Comparison of ENCODE assay signal across 18 cellular contexts in genomic region chr22:22421392-22421791, GRCh38.
DNase-seq lines count a peak whose midpoint lies in the region; ATAC-seq, FAIRE-seq and TF ChIP-seq lines count a peak whose summit lies in the region.
"Had no signal": no experiment of that assay in that cellular context is flagged by ENCODE, and none has a peak within 500 bp of the region (broad histone marks: within the 10 kb centered on the region; RNA-seq: fewer than 3 reads in every experiment).

No MANE protein-coding gene starts in this region.

- no peak overlapping the region for H3K23ac ChIP-seq in neuronal stem cell (ENCODE audit: low read depth, low read length, poor library complexity)
- no peak overlapping the region for H3K23ac ChIP-seq in mesendoderm (ENCODE audit: low read length)

- H3K56ac ChIP-seq in mesendoderm (ENCODE audit: low read length), result no peak overlapping the region

- POLR2A ChIA-PET in K562 (lab: Yijun Ruan, JAX), result interaction anchor here (0.9 to 3.0 kb wide), 4 partner anchors 8 to 797 kb away, joined by 3 to 18 read pairs (median 3); no protein-coding TSS in a partner anchor

- intact Hi-C loops in K562 (cut with micrococcal nuclease), result loop anchor here (5.0 to 10.0 kb wide), 2 partner anchors 387 to 466 kb away; partner anchors contain the start of gene IGLL5
- intact Hi-C loops in activated T-helper 2 cell treated with anti-CD3 and anti-CD28 coated beads, Interferon-gamma antibody, Interleukin-2, Interleukin-4, amounts not matched to agents 10 μg/mL and 5 μg/mL and 100 μg/mL, durations not matched to agents 14 hours and 24 hours and 36 hours (cut with micrococcal nuclease), result no loop called here

- FAIRE-seq in K562 (lab: Jason Lieb, UNC), result no peak
- FAIRE-seq: GM18507, H54 had no signal

- H2BK5ac ChIP-seq in neuronal stem cell (ENCODE audit: low read length) (no peak overlapping the region), mesendoderm (ENCODE audit: low read length) (no peak overlapping the region)

- H3K27ac ChIP-seq in K562 (ENCODE audit: extremely low read depth, low read depth, low read length) (no peak overlapping the region), neuronal stem cell (replicated peaks; ENCODE audit: low read length) (no peak overlapping the region), mesendoderm (ENCODE audit: low read depth, low read length) (no peak overlapping the region)

- no peaks in the 10 kb centered on the region for H3K4me1 ChIP-seq in K562 (replicated peaks in 1 of 2; ENCODE audit: control insufficient read depth in 2 of 2, insufficient read depth in 2 of 2, low read length in 2 of 2)
- peaks cover 1 to 3% of the 10 kb centered on the region in 2 donors for H3K4me1 ChIP-seq in neuronal stem cell (ENCODE audit: control insufficient read depth in 2 of 2, insufficient read depth in 1 of 2, low read depth in 1 of 2, low read length in 2 of 2)
- H3K4me1 ChIP-seq in mesendoderm (ENCODE audit: control insufficient read depth, low read depth, low read length), result no peaks in the 10 kb centered on the region
- H3K4me1 ChIP-seq: HAP-1 had no signal

- H2AK5ac ChIP-seq in neuronal stem cell (ENCODE audit: low read depth, low read length) (no peak overlapping the region), mesendoderm (ENCODE audit: low read length) (no peak overlapping the region)

- H3K14ac ChIP-seq in neuronal stem cell (ENCODE audit: low read length), result no peak overlapping the region

- H3K4me1 Mint-ChIP-seq in memory B cell, result peaks cover 25% of the 10 kb centered on the region
- no peaks in the 10 kb centered on the region for H3K4me1 Mint-ChIP-seq in activated T-helper 2 cell treated with anti-CD3 and anti-CD28 coated beads, Interferon-gamma antibody, Interleukin-2, Interleukin-4, amounts not matched to agents 10 μg/mL and 5 μg/mL and 100 μg/mL, durations not matched to agents 14 hours and 24 hours and 36 hours (ENCODE audit: low read depth)
- H3K4me1 Mint-ChIP-seq: CD4-positive, alpha-beta memory T cell had no signal

- peaks cover 13% of the 10 kb centered on the region for H4K20me1 ChIP-seq in K562 (replicated peaks; ENCODE audit: control insufficient read depth, insufficient read depth, low read length)

- TF ChIP-seq EP300 in K562 (IDR thresholded peaks at IDR 0.05; ENCODE audit: low read length), result no peak

- H3K27me3 ChIP-seq in K562 (ENCODE audit: control insufficient read depth in 2 of 2, insufficient read depth in 2 of 2, low read length in 2 of 2) (peaks cover 39 to 44% of the 10 kb centered on the region in 2 experiments), neuronal stem cell (ENCODE audit: control insufficient read depth in 3 of 3, insufficient read depth in 3 of 3, low read depth in 1 of 3, low read length in 3 of 3) (peaks cover 2 to 25% (median 21%) of the 10 kb centered on the region in 3 experiments), mesendoderm (ENCODE audit: insufficient read depth, low read length, poor library complexity) (peaks cover 8% of the 10 kb centered on the region)

- no peak overlapping the region for H2BK12ac ChIP-seq in neuronal stem cell (ENCODE audit: low read length)

- H3K18ac ChIP-seq in neuronal stem cell (ENCODE audit: low read length) (no peak overlapping the region), mesendoderm (ENCODE audit: low read length) (no peak overlapping the region)

- BruUV-seq in K562 (replicated peaks; lab: Mats Ljungman, UMichigan), result no TSS peak

- no peak overlapping the region for H3K9ac ChIP-seq in K562 (ENCODE audit: insufficient read depth in 1 of 2, low read depth in 2 of 2, low read length in 2 of 2)
- no peak overlapping the region for H3K9ac ChIP-seq in neuronal stem cell (ENCODE audit: low read depth, low read length, poor library complexity)
- no peak overlapping the region for H3K9ac ChIP-seq in mesendoderm (ENCODE audit: low read length)

- H4K91ac ChIP-seq in neuronal stem cell (ENCODE audit: low read depth, low read length, poor library complexity), result no peak overlapping the region

- under 1% methylated on average over 5 of the region's 5 CpGs for WGBS in K562 (ENCODE audit: insufficient coverage, low coverage, missing lambda C conversion rate)
- WGBS in neuronal stem cell (ENCODE audit: extremely low coverage in 2 of 2, insufficient read length in 2 of 2, insufficient replicate concordance in 1 of 2), 2 donors, result no CpG with 5 or more reads among the region's 5 CpGs
- WGBS in mesendoderm (ENCODE audit: extremely low coverage, insufficient coverage, low lambda C conversion rate), result no CpG with 5 or more reads among the region's 5 CpGs

- no peaks in the 10 kb centered on the region for H3K9me3 Mint-ChIP-seq in memory B cell
- H3K9me3 Mint-ChIP-seq in activated T-helper 2 cell treated with anti-CD3 and anti-CD28 coated beads, Interferon-gamma antibody, Interleukin-2, Interleukin-4, amounts not matched to agents 10 μg/mL and 5 μg/mL and 100 μg/mL, durations not matched to agents 14 hours and 24 hours and 36 hours, result no peaks in the 10 kb centered on the region
- H3K9me3 Mint-ChIP-seq: CD4-positive, alpha-beta memory T cell; HFFc6 had no signal

- H4K5ac ChIP-seq in mesendoderm (ENCODE audit: low read length), result no peak overlapping the region

- no peak overlapping the region for H3K4me3 ChIP-seq in K562
- H3K4me3 ChIP-seq in neuronal stem cell (ENCODE audit: low read length in 2 of 2), result no peak overlapping the region
- no peak overlapping the region for H3K4me3 ChIP-seq in mesendoderm (ENCODE audit: low read length)
- H3K4me3 ChIP-seq: HAP-1 had no signal

- in situ Hi-C loops in K562 (cut with MboI), result no loop called here

- no peaks in the 10 kb centered on the region for H3K9me3 ChIP-seq in K562 (replicated peaks; ENCODE audit: control insufficient read depth, insufficient read depth, low read depth, low read length)
- H3K9me3 ChIP-seq in neuronal stem cell (replicated peaks in 1 of 2; ENCODE audit: control insufficient read depth in 2 of 2, insufficient read depth in 1 of 2, low read depth in 1 of 2, low read length in 2 of 2), result no peaks in the 10 kb centered on the region
- H3K9me3 ChIP-seq: HAP-1 had no signal

- H3K27ac Mint-ChIP-seq in memory B cell, result peak overlapping the region; percentile 60
- H3K27ac Mint-ChIP-seq in activated T-helper 2 cell treated with anti-CD3 and anti-CD28 coated beads, Interferon-gamma antibody, Interleukin-2, Interleukin-4, amounts not matched to agents 10 μg/mL and 5 μg/mL and 100 μg/mL, durations not matched to agents 14 hours and 24 hours and 36 hours, result no peak overlapping the region
- H3K27ac Mint-ChIP-seq: CD4-positive, alpha-beta memory T cell; HFFc6 had no signal

- H4K8ac ChIP-seq in neuronal stem cell (ENCODE audit: low read depth, low read length) (no peak overlapping the region), mesendoderm (ENCODE audit: low read depth, low read length) (no peak overlapping the region)

- H3K4me2 ChIP-seq in K562 (ENCODE audit: insufficient read depth, low read length), result no peak overlapping the region
- H3K4me2 ChIP-seq in neuronal stem cell (ENCODE audit: insufficient read depth, low read length, poor library complexity, severe bottlenecking), result no peak overlapping the region
- no peak overlapping the region for H3K4me2 ChIP-seq in mesendoderm (ENCODE audit: low read length)

- DNase-seq in K562 (ENCODE audit: extremely low read depth in 1 of 4, low spot score in 3 of 4) (peak in 2 of 4 experiments; percentile 28 to 32), memory B cell (ENCODE audit: low spot score in 2 of 2) (no peak), neuronal stem cell (ENCODE audit: low spot score) (no peak), dermis blood vessel endothelial cell (no peak), mesendoderm (no peak)
- DNase-seq in activated T-helper 2 cell treated with anti-CD3 and anti-CD28 coated beads, Interferon-gamma antibody, Interleukin-2, Interleukin-4, amounts not matched to agents 10 μg/mL and 5 μg/mL and 100 μg/mL, durations not matched to agents 14 hours and 24 hours and 36 hours (ENCODE audit: low spot score), result no peak
- DNase-seq: C1 segment of cervical spinal cord; Calu3; CD4-positive, alpha-beta memory T cell; COR-L47; DMS53; DMS79 treated with DMSO at 0.1 percent for 48 hours; GF-D8; GOT3; HFFc6 had no signal

- TF ChIP-seq POLR2A in K562 (conservative IDR thresholded peaks at IDR 0.05), result no peak

- ATAC-seq in K562 (no peak), memory B cell (ENCODE audit: low read depth) (no peak)

- no peak overlapping the region for H3K4ac ChIP-seq in neuronal stem cell (ENCODE audit: low read length)
- no peak overlapping the region for H3K4ac ChIP-seq in mesendoderm (ENCODE audit: low read depth, low read length)

- H2BK120ac ChIP-seq in neuronal stem cell (ENCODE audit: low read depth, low read length) (no peak overlapping the region), mesendoderm (ENCODE audit: low read depth, low read length) (no peak overlapping the region)

- no peaks in the 10 kb centered on the region for H3K79me1 ChIP-seq in neuronal stem cell (ENCODE audit: low read depth, low read length)
- H3K79me1 ChIP-seq in mesendoderm (ENCODE audit: low read length), result no peaks in the 10 kb centered on the region

- H3K36me3 Mint-ChIP-seq in memory B cell, result no peaks in the 10 kb centered on the region
- no peaks in the 10 kb centered on the region for H3K36me3 Mint-ChIP-seq in activated T-helper 2 cell treated with anti-CD3 and anti-CD28 coated beads, Interferon-gamma antibody, Interleukin-2, Interleukin-4, amounts not matched to agents 10 μg/mL and 5 μg/mL and 100 μg/mL, durations not matched to agents 14 hours and 24 hours and 36 hours (ENCODE audit: low read depth)
- H3K36me3 Mint-ChIP-seq: CD4-positive, alpha-beta memory T cell had no signal

- no peak overlapping the region for H2AFZ ChIP-seq in K562 (ENCODE audit: low read depth, low read length)
- peak overlapping the region; percentile 26 for H2AFZ ChIP-seq in neuronal stem cell (ENCODE audit: low read length)

- no peak for TF ChIP-seq CTCF in K562 (IDR thresholded peaks at IDR 0.05 in 2 of 3, conservative IDR thresholded peaks at IDR 0.05 in 1 of 3; ENCODE audit: insufficient read depth in 2 of 3, low read depth in 1 of 3, low read length in 3 of 3)

- H3K9me1 ChIP-seq in K562 (ENCODE audit: control insufficient read depth, insufficient read depth, low read length), result peaks cover 3% of the 10 kb centered on the region

- H3K4me3 Mint-ChIP-seq in memory B cell, result no peak overlapping the region
- H3K4me3 Mint-ChIP-seq in activated T-helper 2 cell treated with anti-CD3 and anti-CD28 coated beads, Interferon-gamma antibody, Interleukin-2, Interleukin-4, amounts not matched to agents 10 μg/mL and 5 μg/mL and 100 μg/mL, durations not matched to agents 14 hours and 24 hours and 36 hours (ENCODE audit: low read depth), result no peak overlapping the region
- H3K4me3 Mint-ChIP-seq: CD4-positive, alpha-beta memory T cell; HFFc6 had no signal

- H3K36me3 ChIP-seq in K562 (ENCODE audit: control insufficient read depth, insufficient read depth, low read length) (no peaks in the 10 kb centered on the region), neuronal stem cell (replicated peaks in 1 of 2; ENCODE audit: control insufficient read depth in 2 of 2, insufficient read depth in 2 of 2, low read length in 2 of 2) (no peaks in the 10 kb centered on the region), mesendoderm (ENCODE audit: control insufficient read depth, insufficient read depth, low read length) (no peaks in the 10 kb centered on the region)
- H3K36me3 ChIP-seq: HAP-1 had no signal

- H3K79me2 ChIP-seq in K562 (ENCODE audit: control insufficient read depth, insufficient read depth, low read length), result no peaks in the 10 kb centered on the region
- no peaks in the 10 kb centered on the region for H3K79me2 ChIP-seq in mesendoderm (ENCODE audit: control insufficient read depth, insufficient read depth, low read length)

- no peak overlapping the region for H2BK15ac ChIP-seq in neuronal stem cell (ENCODE audit: low read length)
- H2BK15ac ChIP-seq in mesendoderm (replicated peaks; ENCODE audit: low read depth), result no peak overlapping the region

- no peak for TF ChIP-seq RAD21 in K562 (CRISPR knock-in tag; conservative IDR thresholded peaks at IDR 0.05 in 1 of 2, IDR thresholded peaks at IDR 0.05 in 1 of 2)

- CTCF ChIA-PET in K562 (lab: Yijun Ruan, JAX; ENCODE audit: low intra/inter-chr PET ratio), result interaction anchor here (0.7 to 3.1 kb wide), 6 partner anchors 64 to 327 kb away, joined by 3 to 20 read pairs (median 8); no protein-coding TSS in a partner anchor

- H3K27me3 Mint-ChIP-seq in memory B cell, result no peaks in the 10 kb centered on the region
- H3K27me3 Mint-ChIP-seq in activated T-helper 2 cell treated with anti-CD3 and anti-CD28 coated beads, Interferon-gamma antibody, Interleukin-2, Interleukin-4, amounts not matched to agents 10 μg/mL and 5 μg/mL and 100 μg/mL, durations not matched to agents 14 hours and 24 hours and 36 hours (ENCODE audit: low read depth), result peaks cover 13% of the 10 kb centered on the region
